ENCODE assay signal across 1 cellular context in the genomic region with DNA sequence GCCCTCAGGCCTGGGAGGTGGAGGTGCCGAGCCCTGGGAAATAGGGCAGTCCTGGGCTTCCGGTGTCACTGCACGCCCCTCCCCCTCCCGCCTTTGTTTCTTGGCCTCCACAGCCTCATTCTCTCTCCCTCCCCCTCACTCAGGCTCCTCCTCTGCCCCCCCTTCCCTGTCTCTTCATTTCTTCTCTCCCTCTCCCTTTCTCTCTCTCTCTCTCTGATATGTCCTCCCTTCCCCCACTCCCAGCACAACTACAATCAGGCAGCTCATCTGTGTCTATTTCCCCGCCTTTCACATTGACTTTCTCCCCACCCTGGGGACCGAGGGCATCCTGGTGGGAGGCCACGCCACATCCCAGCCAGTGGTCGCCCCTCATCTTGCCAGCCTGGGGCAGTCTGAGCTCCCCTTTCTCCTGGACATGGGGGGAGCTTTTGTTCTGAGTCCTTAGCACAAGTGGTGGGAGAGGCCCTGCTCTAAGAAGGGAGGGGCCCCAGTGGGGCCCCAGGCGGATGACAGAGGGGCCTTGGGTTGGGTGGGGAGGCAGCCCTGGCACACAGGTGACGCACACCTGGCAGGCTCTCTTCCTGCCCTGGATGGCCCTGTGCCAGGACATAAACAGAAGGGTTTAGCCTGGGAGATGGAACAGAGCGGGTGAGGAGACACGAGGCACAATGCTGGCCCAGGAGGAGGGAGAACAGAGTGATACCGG.
TF ChIP-seq lines count a peak whose summit lies in the region.

No MANE protein-coding gene starts in this region.

TF ChIP-seq in K562, 482 proteins besides CTCF, POLR2A, EP300 and RAD21 (continued from another document and continues in another):
- TF ChIP-seq, protein P1, sequence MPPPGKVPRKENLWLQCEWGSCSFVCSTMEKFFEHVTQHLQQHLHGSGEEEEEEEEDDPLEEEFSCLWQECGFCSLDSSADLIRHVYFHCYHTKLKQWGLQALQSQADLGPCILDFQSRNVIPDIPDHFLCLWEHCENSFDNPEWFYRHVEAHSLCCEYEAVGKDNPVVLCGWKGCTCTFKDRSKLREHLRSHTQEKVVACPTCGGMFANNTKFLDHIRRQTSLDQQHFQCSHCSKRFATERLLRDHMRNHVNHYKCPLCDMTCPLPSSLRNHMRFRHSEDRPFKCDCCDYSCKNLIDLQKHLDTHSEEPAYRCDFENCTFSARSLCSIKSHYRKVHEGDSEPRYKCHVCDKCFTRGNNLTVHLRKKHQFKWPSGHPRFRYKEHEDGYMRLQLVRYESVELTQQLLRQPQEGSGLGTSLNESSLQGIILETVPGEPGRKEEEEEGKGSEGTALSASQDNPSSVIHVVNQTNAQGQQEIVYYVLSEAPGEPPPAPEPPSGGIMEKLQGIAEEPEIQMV (tag; conservative IDR thresholded peaks at IDR 0.05; ENCODE audit: low read depth): no peak
- TF ChIP-seq KAT8 (IDR thresholded peaks at IDR 0.05; ENCODE audit: low read depth): no peak
- peak; percentile 94 for TF ChIP-seq NBN (IDR thresholded peaks at IDR 0.05; ENCODE audit: low read depth)
- peak; percentile 76 for TF ChIP-seq DACH1 (IDR thresholded peaks at IDR 0.05; ENCODE audit: partially characterized antibody)
- peak; percentile 79; the same call in 1 of the 2 replicates for TF ChIP-seq HDAC2 (IDR thresholded peaks at IDR 0.05)
- no peak for TF ChIP-seq ILK (tag; IDR thresholded peaks at IDR 0.05; ENCODE audit: borderline replicate concordance, low read depth)
- TF ChIP-seq, protein P2, sequence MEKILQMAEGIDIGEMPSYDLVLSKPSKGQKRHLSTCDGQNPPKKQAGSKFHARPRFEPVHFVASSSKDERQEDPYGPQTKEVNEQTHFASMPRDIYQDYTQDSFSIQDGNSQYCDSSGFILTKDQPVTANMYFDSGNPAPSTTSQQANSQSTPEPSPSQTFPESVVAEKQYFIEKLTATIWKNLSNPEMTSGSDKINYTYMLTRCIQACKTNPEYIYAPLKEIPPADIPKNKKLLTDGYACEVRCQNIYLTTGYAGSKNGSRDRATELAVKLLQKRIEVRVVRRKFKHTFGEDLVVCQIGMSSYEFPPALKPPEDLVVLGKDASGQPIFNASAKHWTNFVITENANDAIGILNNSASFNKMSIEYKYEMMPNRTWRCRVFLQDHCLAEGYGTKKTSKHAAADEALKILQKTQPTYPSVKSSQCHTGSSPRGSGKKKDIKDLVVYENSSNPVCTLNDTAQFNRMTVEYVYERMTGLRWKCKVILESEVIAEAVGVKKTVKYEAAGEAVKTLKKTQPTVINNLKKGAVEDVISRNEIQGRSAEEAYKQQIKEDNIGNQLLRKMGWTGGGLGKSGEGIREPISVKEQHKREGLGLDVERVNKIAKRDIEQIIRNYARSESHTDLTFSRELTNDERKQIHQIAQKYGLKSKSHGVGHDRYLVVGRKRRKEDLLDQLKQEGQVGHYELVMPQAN (IDR thresholded peaks at IDR 0.05; ENCODE audit: borderline replicate concordance): peak; percentile 61; the same call in 1 of the 2 replicates
- TF ChIP-seq THAP12 (CRISPR knock-in tag; IDR thresholded peaks at IDR 0.05): no peak
- no peak for TF ChIP-seq ZFP36 (IDR thresholded peaks at IDR 0.05; ENCODE audit: low read depth, low read length, partially characterized antibody)
- TF ChIP-seq SMAD4 (CRISPR knock-in tag; conservative IDR thresholded peaks at IDR 0.05): peak; percentile 13; the same call in 1 of the 2 replicates
- peak; percentile 71 for TF ChIP-seq PKNOX1 (IDR thresholded peaks at IDR 0.05)
- no peak for TF ChIP-seq ZNF584 (CRISPR knock-in tag; IDR thresholded peaks at IDR 0.05; ENCODE audit: low read depth)
- TF ChIP-seq ILF3 (IDR thresholded peaks at IDR 0.05; ENCODE audit: borderline replicate concordance): no peak
- TF ChIP-seq ZNF23 (CRISPR knock-in tag; IDR thresholded peaks at IDR 0.05): no peak
- TF ChIP-seq YY1 (IDR thresholded peaks at IDR 0.05; ENCODE audit: borderline replicate concordance in 1 of 3, control insufficient read depth in 1 of 3, extremely low read depth in 1 of 3, insufficient read depth in 3 of 3, insufficient read length in 1 of 3, insufficient replicate concordance in 2 of 3, low read depth in 1 of 3, low read length in 2 of 3): no peak
- peak; percentile 30; the same call in 1 of the 2 replicates for TF ChIP-seq HCFC1 (IDR thresholded peaks at IDR 0.05; ENCODE audit: low read depth, low read length)
- no peak for TF ChIP-seq ZSCAN29 (IDR thresholded peaks at IDR 0.05)
- TF ChIP-seq BCL6 (CRISPR knock-in tag; IDR thresholded peaks at IDR 0.05): no peak
- no peak for TF ChIP-seq RERE (CRISPR knock-in tag; IDR thresholded peaks at IDR 0.05; ENCODE audit: borderline replicate concordance)
- TF ChIP-seq FOXK1 (CRISPR knock-in tag; IDR thresholded peaks at IDR 0.05; ENCODE audit: borderline replicate concordance): no peak
- TF ChIP-seq CTBP1 (IDR thresholded peaks at IDR 0.05; ENCODE audit: borderline replicate concordance): peak; percentile 23; the same call in 1 of the 2 replicates
- no peak for TF ChIP-seq CBX5 (IDR thresholded peaks at IDR 0.05; ENCODE audit: borderline replicate concordance, low read depth)
- peak; percentile 75 for TF ChIP-seq EGR1 (conservative IDR thresholded peaks at IDR 0.05)
- no peak for TF ChIP-seq FOXA3 (CRISPR knock-in tag; conservative IDR thresholded peaks at IDR 0.05 in 1 of 2, IDR thresholded peaks at IDR 0.05 in 1 of 2)
- no peak for TF ChIP-seq ZNF561 (CRISPR knock-in tag; conservative IDR thresholded peaks at IDR 0.05)
- no peak for TF ChIP-seq BCLAF1 (IDR thresholded peaks at IDR 0.05; ENCODE audit: borderline replicate concordance in 1 of 2, control insufficient read depth in 1 of 2, low read depth in 2 of 2, low read length in 1 of 2)
- no peak for TF ChIP-seq ZNF395 (CRISPR knock-in tag; IDR thresholded peaks at IDR 0.05)
- TF ChIP-seq ZNF311 (CRISPR knock-in tag; IDR thresholded peaks at IDR 0.05): no peak
- no peak for TF ChIP-seq SIN3B (IDR thresholded peaks at IDR 0.05; ENCODE audit: low read depth)
- no peak for TF ChIP-seq TEAD1 (CRISPR knock-in tag; IDR thresholded peaks at IDR 0.05)
